12 cellular contexts compared by ENCODE assay signal in genomic region chr5:147611483-147611882, GRCh38.
DNase-seq lines count a peak whose midpoint lies in the region; ATAC-seq, FAIRE-seq and TF ChIP-seq lines count a peak whose summit lies in the region.
"Had no signal": no experiment of that assay in that cellular context is flagged by ENCODE, and none has a peak within 500 bp of the region (broad histone marks: within the 10 kb centered on the region; RNA-seq: fewer than 3 reads in every experiment).

No MANE protein-coding gene starts in this region.

- ATAC-seq in natural killer cell treated with Interleukin-12 subunit alpha and Interleukin-12 subunit beta and Interleukin-15 and Interleukin-18, amount 100 ng/mL, for 72 hours: no peak

- H3K9me3 ChIP-seq in NT2/D1 (ENCODE audit: insufficient read depth, low read length): no peaks in the 10 kb centered on the region

- no peak overlapping the region for H3K27ac Mint-ChIP-seq in natural killer cell treated with Interleukin-12 subunit alpha and Interleukin-12 subunit beta and Interleukin-15 and Interleukin-18, amount 100 ng/mL, for 72 hours
- H3K27ac Mint-ChIP-seq: CD4-positive, alpha-beta T cell had no signal

- no peaks in the 10 kb centered on the region for H3K27me3 Mint-ChIP-seq in natural killer cell treated with Interleukin-12 subunit alpha and Interleukin-12 subunit beta and Interleukin-15 and Interleukin-18, amount 100 ng/mL, for 72 hours
- H3K27me3 Mint-ChIP-seq: CD4-positive, alpha-beta T cell had no signal

- DNase-seq in GM03348 (ENCODE audit: low spot score) (peak; percentile 19), NT2/D1 (ENCODE audit: low read depth, low spot score) (peak; percentile 9), iPS-NIHi11 (ENCODE audit: low spot score) (peak; percentile 26), D721Med (ENCODE audit: insufficient read length, low spot score) (no peak), H54 (ENCODE audit: insufficient read length, low spot score) (no peak), NCI-H2227 (lab: John Stamatoyannopoulos, UW; ENCODE audit: unreplicated experiment) (no peak)
- DNase-seq in natural killer cell treated with Interleukin-12 subunit alpha and Interleukin-12 subunit beta and Interleukin-15 and Interleukin-18, amount 100 ng/mL, for 72 hours (ENCODE audit: low spot score): no peak
- DNase-seq: Calu3; CD4-positive, alpha-beta T cell; GOT3 had no signal

- H3K4me3 Mint-ChIP-seq in natural killer cell treated with Interleukin-12 subunit alpha and Interleukin-12 subunit beta and Interleukin-15 and Interleukin-18, amount 100 ng/mL, for 72 hours: no peak overlapping the region
- H3K4me3 Mint-ChIP-seq: CD4-positive, alpha-beta T cell had no signal

- H3K9ac ChIP-seq in NT2/D1 (ENCODE audit: insufficient read length, low read depth): no peak overlapping the region
- H3K9ac ChIP-seq: BLaER1 treated with 17β-estradiol and CSF1 and Interleukin-3, amounts not matched to agents 10 nM and 100 nM had no signal

- no peak for TF ChIP-seq CTCF in D721Med (IDR thresholded peaks at IDR 0.05; ENCODE audit: insufficient read depth, missing control alignments)

- H3K36me3 ChIP-seq in NT2/D1 (ENCODE audit: insufficient read depth, insufficient read length, low read length): no peaks in the 10 kb centered on the region

- TF ChIP-seq POLR2A in H54 (IDR thresholded peaks at IDR 0.05; ENCODE audit: low read depth, low read length): no peak

- H3K4me1 Mint-ChIP-seq in natural killer cell treated with Interleukin-12 subunit alpha and Interleukin-12 subunit beta and Interleukin-15 and Interleukin-18, amount 100 ng/mL, for 72 hours (ENCODE audit: low read depth in 2 of 2): no peaks in the 10 kb centered on the region

- peaks cover 5% of the 10 kb centered on the region for H3K9me3 Mint-ChIP-seq in natural killer cell treated with Interleukin-12 subunit alpha and Interleukin-12 subunit beta and Interleukin-15 and Interleukin-18, amount 100 ng/mL, for 72 hours

- no peak overlapping the region for H3K4me3 ChIP-seq in NT2/D1 (ENCODE audit: insufficient read length, low read depth)
- H3K4me3 ChIP-seq: BLaER1 treated with 17β-estradiol and CSF1 and Interleukin-3, amounts not matched to agents 10 nM and 100 nM had no signal

- FAIRE-seq in D721Med (lab: Jason Lieb, UNC) (no peak), H54 (lab: Jason Lieb, UNC) (no peak)
- FAIRE-seq: GM12891 had no signal

- peaks cover 28% of the 10 kb centered on the region for H3K36me3 Mint-ChIP-seq in natural killer cell treated with Interleukin-12 subunit alpha and Interleukin-12 subunit beta and Interleukin-15 and Interleukin-18, amount 100 ng/mL, for 72 hours

- no peaks in the 10 kb centered on the region for H3K27me3 ChIP-seq in NT2/D1 (ENCODE audit: insufficient read depth, insufficient read length)
- H3K27me3 ChIP-seq: BLaER1 treated with 17β-estradiol and CSF1 and Interleukin-3, amounts not matched to agents 10 nM and 100 nM had no signal

- H3K4me1 ChIP-seq in NT2/D1 (ENCODE audit: insufficient read depth, insufficient read length): no peaks in the 10 kb centered on the region
- H3K4me1 ChIP-seq: BLaER1 treated with 17β-estradiol and CSF1 and Interleukin-3, amounts not matched to agents 10 nM and 100 nM had no signal

Comparison
In these comparisons a context has a peak if more than half of its experiments do, and no peak if none do; other contexts are left out.
1. DNase-seq: peak in GM03348 (single experiment), NT2/D1 (single experiment) and iPS-NIHi11 (single experiment); none in D721Med (single experiment), natural killer cell treated with Interleukin-12 subunit alpha and Interleukin-12 subunit beta and Interleukin-15 and Interleukin-18, amount 100 ng/mL, for 72 hours (single experiment), H54 (single experiment) and NCI-H2227 (single experiment).